10 cellular contexts compared by ENCODE assay signal in genomic region chr1:13225675-13226204, GRCh38. TPM values are rescaled to one million over a fixed set of nuclear protein-coding genes. Genes with fewer than 3 reads are reported as not detected.
"Had no signal": no experiment of that assay in that cellular context is flagged by ENCODE, and none has a peak within 500 bp of the region (broad histone marks: within the 10 kb centered on the region; RNA-seq: fewer than 3 reads in every experiment).

Gene PRAMEF18, minus strand, starts transcription at chr1:13226154. Its CDS starts 48 bp downstream, at chr1:13226106.

RNA-seq across cellular contexts. Expression of gene PRAMEF18, which starts in this region (rescaled TPM):
- total RNA-seq: activated CD4-positive, alpha-beta T cell treated with anti-CD3 and anti-CD28 coated beads for 36 hours; activated CD8-positive, alpha-beta T cell treated with anti-CD3 and anti-CD28 coated beads for 36 hours; activated naive CD8-positive, alpha-beta T cell treated with anti-CD3 and anti-CD28 coated beads, Interleukin-2, amount 10 ng/mL, durations not matched to agents 7 days and 5 days; activated T-cell treated with anti-CD3 and anti-CD28 coated beads, Interleukin-2, amount 50 U/mL, for 4 hours; adrenal gland; LHCN-M2; M059J; Peyer's patch; SJSA1; T-helper 1 cell treated with Interleukin-12 subunit alpha and Interleukin-12 subunit beta and Interleukin-4 antibody, amounts not matched to agents 30 ng/mL and 1 ng/mL, for 36 hours had no signal
